18 cellular contexts compared by ENCODE assay signal in the genomic region with DNA sequence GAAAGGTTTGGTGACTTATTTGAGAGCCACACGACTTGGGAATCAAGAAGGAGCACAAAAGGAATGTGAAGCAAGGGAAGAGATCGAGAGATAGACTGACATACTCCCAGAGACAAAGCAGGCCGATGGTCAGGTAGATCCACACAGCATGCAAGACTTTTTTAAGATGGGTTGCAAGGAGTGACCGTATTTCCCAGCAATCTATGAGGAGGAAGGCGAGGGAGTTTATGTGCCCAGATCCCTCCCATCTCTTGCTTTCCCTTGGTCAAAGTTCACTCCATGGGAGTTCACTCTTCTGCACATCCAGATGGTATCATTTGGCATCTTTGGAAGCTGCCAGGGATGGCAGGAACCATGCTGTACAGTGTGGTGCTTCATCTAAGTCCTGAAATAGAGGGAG.
DNase-seq lines count a peak whose midpoint lies in the region; ATAC-seq and TF ChIP-seq lines count a peak whose summit lies in the region.
"Had no signal": no experiment of that assay in that cellular context is flagged by ENCODE, and none has a peak within 500 bp of the region (broad histone marks: within the 10 kb centered on the region; RNA-seq: fewer than 3 reads in every experiment).

No MANE protein-coding gene starts in this region.

- no peaks in the 10 kb centered on the region for H3K79me2 ChIP-seq in GM23338 (replicated peaks; ENCODE audit: insufficient read depth)

- H2AFZ ChIP-seq in GM23338 = peak overlapping the region; percentile 28; the same call in 1 of the 2 replicates

- H4K20me1 ChIP-seq in GM23338 (replicated peaks; ENCODE audit: insufficient read depth) = no peaks in the 10 kb centered on the region

- H3K36me3 ChIP-seq in GM23338 (ENCODE audit: insufficient read depth) = no peaks in the 10 kb centered on the region
- H3K36me3 ChIP-seq: BE2C, HAP-1 had no signal

- intact Hi-C loops in left colon (cut with DNase I, micrococcal nuclease) = no loop called here

- no peak for TF ChIP-seq POLR2A in erythroblast (IDR thresholded peaks at IDR 0.05; ENCODE audit: low read length)

- H3K9me2 ChIP-seq in GM23338 (ENCODE audit: insufficient read depth) = no peaks in the 10 kb centered on the region

- H3K4me1 Mint-ChIP-seq in GM23338 = peaks cover 3% of the 10 kb centered on the region; the same call in 1 of the 3 replicates
- H3K4me1 Mint-ChIP-seq: CD8-positive, alpha-beta memory T cell had no signal

- H3K4me2 ChIP-seq in GM23338 = no peak overlapping the region

- no peak overlapping the region for H3K4me3 ChIP-seq in GM23338
- H3K4me3 ChIP-seq: HAP-1 had no signal

- no peak overlapping the region for H3K27ac Mint-ChIP-seq in GM23338
- H3K27ac Mint-ChIP-seq: CD4-positive, CD25-positive, alpha-beta regulatory T cell had no signal

- H3K27me3 Mint-ChIP-seq in GM23338 (ENCODE audit: insufficient read depth, low read depth, poor library complexity) = no peaks in the 10 kb centered on the region

- no peak overlapping the region for H3K27ac ChIP-seq in GM23338 (ENCODE audit: low read depth)

- DNase-seq in GM23338 (ENCODE audit: low spot score) (no peak), NCI-H69 (lab: John Stamatoyannopoulos, UW) (peak; percentile 49), left colon (no peak), ecto neural progenitor cell (ENCODE audit: low spot score) (no peak), erythroblast (lab: John Stamatoyannopoulos, UW) (no peak)
- DNase-seq: ACHN; BE2C; C1 segment of cervical spinal cord; CD4-positive, CD25-positive, alpha-beta regulatory T cell; CD8-positive, alpha-beta memory T cell; COR-L47; DMS153; DMS79; GDM1; GOT3; KG1 had no signal

- no peaks in the 10 kb centered on the region for H3F3A ChIP-seq in GM23338 (replicated peaks; ENCODE audit: low read depth)

- no peaks in the 10 kb centered on the region for H3K4me1 ChIP-seq in GM23338 (ENCODE audit: insufficient read depth)
- H3K4me1 ChIP-seq: BE2C had no signal

- H3K27me3 ChIP-seq in GM23338 (ENCODE audit: insufficient read depth) = no peaks in the 10 kb centered on the region

- H3K4me3 Mint-ChIP-seq in GM23338 = no peak overlapping the region
- H3K4me3 Mint-ChIP-seq: CD4-positive, CD25-positive, alpha-beta regulatory T cell; CD8-positive, alpha-beta memory T cell had no signal

- H3K36me3 Mint-ChIP-seq in GM23338 (ENCODE audit: low read depth) = no peaks in the 10 kb centered on the region
- H3K36me3 Mint-ChIP-seq: CD4-positive, CD25-positive, alpha-beta regulatory T cell; CD8-positive, alpha-beta memory T cell had no signal

- no peaks in the 10 kb centered on the region for H3K9me3 Mint-ChIP-seq in GM23338
- H3K9me3 Mint-ChIP-seq: CD8-positive, alpha-beta memory T cell had no signal

- TF ChIP-seq CTCF in GM23338 (conservative IDR thresholded peaks at IDR 0.05; ENCODE audit: low read depth in 2 of 2) = no peak

- ATAC-seq in GM23338 = no peak
- peak; percentile 99 for ATAC-seq in left colon
- no peak for ATAC-seq in GM21381 (IDR thresholded peaks at IDR 0.05; ENCODE audit: unreplicated experiment)

TF ChIP-seq in GM23338, 12 proteins besides CTCF, POLR2A, EP300 and RAD21:
- TF ChIP-seq ZNF114 (CRISPR knock-in tag; IDR thresholded peaks at IDR 0.05) (no peak), NANOG (IDR thresholded peaks at IDR 0.05; ENCODE audit: borderline replicate concordance) (no peak), POLR2AphosphoS5 (IDR thresholded peaks at IDR 0.05; ENCODE audit: low read depth) (no peak), EZH2phosphoT487 (IDR thresholded peaks at IDR 0.05; ENCODE audit: unreplicated experiment) (no peak), ZNF331 (CRISPR knock-in tag; IDR thresholded peaks at IDR 0.05; ENCODE audit: low read depth) (no peak)
- TF ChIP-seq, protein P1, sequence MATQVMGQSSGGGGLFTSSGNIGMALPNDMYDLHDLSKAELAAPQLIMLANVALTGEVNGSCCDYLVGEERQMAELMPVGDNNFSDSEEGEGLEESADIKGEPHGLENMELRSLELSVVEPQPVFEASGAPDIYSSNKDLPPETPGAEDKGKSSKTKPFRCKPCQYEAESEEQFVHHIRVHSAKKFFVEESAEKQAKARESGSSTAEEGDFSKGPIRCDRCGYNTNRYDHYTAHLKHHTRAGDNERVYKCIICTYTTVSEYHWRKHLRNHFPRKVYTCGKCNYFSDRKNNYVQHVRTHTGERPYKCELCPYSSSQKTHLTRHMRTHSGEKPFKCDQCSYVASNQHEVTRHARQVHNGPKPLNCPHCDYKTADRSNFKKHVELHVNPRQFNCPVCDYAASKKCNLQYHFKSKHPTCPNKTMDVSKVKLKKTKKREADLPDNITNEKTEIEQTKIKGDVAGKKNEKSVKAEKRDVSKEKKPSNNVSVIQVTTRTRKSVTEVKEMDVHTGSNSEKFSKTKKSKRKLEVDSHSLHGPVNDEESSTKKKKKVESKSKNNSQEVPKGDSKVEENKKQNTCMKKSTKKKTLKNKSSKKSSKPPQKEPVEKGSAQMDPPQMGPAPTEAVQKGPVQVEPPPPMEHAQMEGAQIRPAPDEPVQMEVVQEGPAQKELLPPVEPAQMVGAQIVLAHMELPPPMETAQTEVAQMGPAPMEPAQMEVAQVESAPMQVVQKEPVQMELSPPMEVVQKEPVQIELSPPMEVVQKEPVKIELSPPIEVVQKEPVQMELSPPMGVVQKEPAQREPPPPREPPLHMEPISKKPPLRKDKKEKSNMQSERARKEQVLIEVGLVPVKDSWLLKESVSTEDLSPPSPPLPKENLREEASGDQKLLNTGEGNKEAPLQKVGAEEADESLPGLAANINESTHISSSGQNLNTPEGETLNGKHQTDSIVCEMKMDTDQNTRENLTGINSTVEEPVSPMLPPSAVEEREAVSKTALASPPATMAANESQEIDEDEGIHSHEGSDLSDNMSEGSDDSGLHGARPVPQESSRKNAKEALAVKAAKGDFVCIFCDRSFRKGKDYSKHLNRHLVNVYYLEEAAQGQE (IDR thresholded peaks at IDR 0.05; ENCODE audit: unreplicated experiment) = no peak
TF ChIP-seq in GM23338: peak in this region for 0.
